In genomic region chr1:183588827-183589226, GRCh38 we compare ENCODE assay signal across 11 cellular contexts. TPM values are rescaled to one million over a fixed set of nuclear protein-coding genes. Genes with fewer than 3 reads are reported as not detected.
DNase-seq lines count a peak whose midpoint lies in the region; ATAC-seq and TF ChIP-seq lines count a peak whose summit lies in the region.
"Had no signal": no experiment of that assay in that cellular context is flagged by ENCODE, and none has a peak within 500 bp of the region (broad histone marks: within the 10 kb centered on the region; RNA-seq: fewer than 3 reads in every experiment).

No MANE protein-coding gene starts in this region.

- H3K4me3 ChIP-seq in mammary epithelial cell (replicated peaks in 1 of 3; ENCODE audit: insufficient read depth in 1 of 3, low read depth in 2 of 3, low read length in 3 of 3) (no peak overlapping the region), liver (ENCODE audit: low read depth in 1 of 3, low read length in 3 of 3) (no peak overlapping the region), thoracic aorta (peak overlapping the region; percentile 44)

- no peaks in the 10 kb centered on the region for H3K9me3 ChIP-seq in mammary epithelial cell (replicated peaks; ENCODE audit: insufficient read depth, low read length)
- no peaks in the 10 kb centered on the region for H3K9me3 ChIP-seq in liver (ENCODE audit: control insufficient read depth in 4 of 4, low read length in 3 of 4)
- H3K9me3 ChIP-seq in thoracic aorta, result no peaks in the 10 kb centered on the region

- H3K9ac ChIP-seq in mammary epithelial cell (ENCODE audit: insufficient read depth, low read length), result no peak overlapping the region
- no peak overlapping the region for H3K9ac ChIP-seq in liver (ENCODE audit: low read depth in 1 of 2, low read length in 2 of 2)

- H3K27me3 Mint-ChIP-seq in MCF 10A (ENCODE audit: insufficient read depth, unreplicated experiment), result no peaks in the 10 kb centered on the region
- H3K27me3 Mint-ChIP-seq in activated B cell treated with CpG ODN at 0.5 μM for 24 hours, result no peaks in the 10 kb centered on the region

- peak overlapping the region; percentile 34 for H2AFZ ChIP-seq in mammary epithelial cell (ENCODE audit: low read depth, low read length)

- ATAC-seq in activated B cell treated with CpG ODN at 0.5 μM for 24 hours (ENCODE audit: low read depth), result no peak
- no peak for ATAC-seq in thoracic aorta (ENCODE audit: insufficient number of reproducible peaks, low FRiP score, low read depth)
- ATAC-seq in GM21825 (IDR thresholded peaks at IDR 0.05; ENCODE audit: unreplicated experiment), result no peak

- H3K4me1 ChIP-seq in mammary epithelial cell (ENCODE audit: insufficient read depth, low read length) (peaks cover 9% of the 10 kb centered on the region), liver (ENCODE audit: control insufficient read depth in 4 of 4, insufficient read depth in 4 of 4, low read length in 3 of 4) (peaks cover 0 to 3% (median 0%) of the 10 kb centered on the region in 4 donors), thoracic aorta (ENCODE audit: control insufficient read depth in 1 of 2, low read depth in 2 of 2) (no peaks in the 10 kb centered on the region)

- dilution Hi-C loops in mammary epithelial cell (cut with HindIII; ENCODE audit: low sequenced_read_pairs), result no loop called here

- H3K9me3 Mint-ChIP-seq in MCF 10A (ENCODE audit: unreplicated experiment) (no peaks in the 10 kb centered on the region), activated B cell treated with CpG ODN at 0.5 μM for 24 hours (peaks cover 3% of the 10 kb centered on the region)

- CTCF ChIA-PET in mammary epithelial cell (lab: Charles Lee; ENCODE audit: low non-redundant PET), result no interaction called here
- CTCF ChIA-PET in MCF 10A (lab: Yijun Ruan, JAX), result interaction anchor here (0.5 to 1.5 kb wide), 7 partner anchors 11 to 270 kb away, joined by 3 to 5 read pairs (median 4); no protein-coding TSS in a partner anchor
- CTCF ChIA-PET in activated B cell treated with CpG ODN at 0.5 μM for 24 hours (lab: Charles Lee), result interaction anchor here (1.0 to 3.2 kb wide), 2 partner anchors 9 to 104 kb away, joined by 5 to 24 read pairs; no protein-coding TSS in a partner anchor

- POLR2A ChIA-PET in MCF 10A (lab: Yijun Ruan, JAX), result interaction anchor here (0.7 to 3.3 kb wide), 2 partner anchors 12 to 21 kb away, joined by 3 to 12 read pairs; no protein-coding TSS in a partner anchor
- POLR2A ChIA-PET in activated B cell treated with CpG ODN at 0.5 μM for 24 hours (lab: Charles Lee), result interaction anchor here (0.9 to 4.2 kb wide), 9 partner anchors 11 to 117 kb away, joined by 3 to 80 read pairs (median 35); partner anchors contain the start of genes ARPC5 and SMG7

- H3K4me1 Mint-ChIP-seq in MCF 10A (ENCODE audit: insufficient read depth, unreplicated experiment), result peaks cover 19% of the 10 kb centered on the region
- H3K4me1 Mint-ChIP-seq in activated B cell treated with CpG ODN at 0.5 μM for 24 hours, result peaks cover 66% of the 10 kb centered on the region

- TF ChIP-seq CTCF in mammary epithelial cell (conservative IDR thresholded peaks at IDR 0.05 in 1 of 2, IDR thresholded peaks at IDR 0.05 in 1 of 2; ENCODE audit: extremely low read depth in 1 of 2, insufficient read depth in 1 of 2, low read depth in 1 of 2, low read length in 2 of 2) (no peak), MCF 10A (IDR thresholded peaks at IDR 0.05; ENCODE audit: unreplicated experiment) (no peak), activated B cell treated with CpG ODN at 0.5 μM for 24 hours (IDR thresholded peaks at IDR 0.05) (no peak), liver (IDR thresholded peaks at IDR 0.05; ENCODE audit: low read depth, low read length, missing input control) (no peak), thoracic aorta (IDR thresholded peaks at IDR 0.05) (no peak)

- no peaks in the 10 kb centered on the region for H3K36me3 Mint-ChIP-seq in MCF 10A (ENCODE audit: insufficient read depth, unreplicated experiment)
- peaks cover 37% of the 10 kb centered on the region for H3K36me3 Mint-ChIP-seq in activated B cell treated with CpG ODN at 0.5 μM for 24 hours (ENCODE audit: low read depth)

- H3K27ac Mint-ChIP-seq in MCF 10A (ENCODE audit: low read depth, unreplicated experiment) (no peak overlapping the region), activated B cell treated with CpG ODN at 0.5 μM for 24 hours (peak overlapping the region; percentile 92)

- BruUV-seq in mammary epithelial cell (replicated peaks; lab: Mats Ljungman, UMichigan) (no TSS peak), MCF 10A (replicated peaks; lab: Mats Ljungman, UMichigan) (no TSS peak)

- no peak for TF ChIP-seq RAD21 in liver (IDR thresholded peaks at IDR 0.05)

- no peak overlapping the region for H3K27ac ChIP-seq in mammary epithelial cell (ENCODE audit: insufficient read depth, low read depth, low read length)
- H3K27ac ChIP-seq in liver (ENCODE audit: low read depth in 1 of 2, low read length in 2 of 2), result peak overlapping the region; percentile 15 to 57
- H3K27ac ChIP-seq in thoracic aorta, result peak overlapping the region in 1 of 2 donors; percentile 5

- H3K27me3 ChIP-seq in mammary epithelial cell (ENCODE audit: insufficient read depth, low read length), result no peaks in the 10 kb centered on the region
- H3K27me3 ChIP-seq in liver (ENCODE audit: control insufficient read depth in 4 of 4, insufficient read depth in 4 of 4, low read length in 3 of 4), result no peaks in the 10 kb centered on the region
- H3K27me3 ChIP-seq in thoracic aorta (replicated peaks; ENCODE audit: insufficient read depth), result no peaks in the 10 kb centered on the region

- in situ Hi-C loops in mammary epithelial cell (cut with MboI; ENCODE audit: low sequenced_read_pairs in 2 of 2), result no loop called here

- DNase-seq in mammary epithelial cell, result no peak
- DNase-seq in MCF 10A (ENCODE audit: unreplicated experiment), result no peak
- no peak for DNase-seq in activated B cell treated with CpG ODN at 0.5 μM for 24 hours
- no peak for DNase-seq in thoracic aorta (ENCODE audit: low spot score)
- no peak for DNase-seq in islet precursor cell
- DNase-seq in NCI-H1417 treated with DMSO at 0.1 percent for 48 hours (lab: John Stamatoyannopoulos, UW), result no peak
- DNase-seq: GDM1, T-helper 9 cell had no signal

- no peaks in the 10 kb centered on the region for H4K20me1 ChIP-seq in mammary epithelial cell (ENCODE audit: insufficient read depth, low read length)

- no peak overlapping the region for H3K4me2 ChIP-seq in mammary epithelial cell (ENCODE audit: insufficient read depth, low read depth, low read length)

- no peaks in the 10 kb centered on the region for H3K79me2 ChIP-seq in mammary epithelial cell (ENCODE audit: insufficient read depth, low read length)

- H3K36me3 ChIP-seq in mammary epithelial cell (ENCODE audit: insufficient read depth, low read length), result no peaks in the 10 kb centered on the region
- no peaks in the 10 kb centered on the region for H3K36me3 ChIP-seq in liver (ENCODE audit: control insufficient read depth in 4 of 4, insufficient read depth in 3 of 4, low read depth in 1 of 4, low read length in 3 of 4)
- H3K36me3 ChIP-seq in thoracic aorta, result no peaks in the 10 kb centered on the region

- intact Hi-C loops in mammary epithelial cell (cut with micrococcal nuclease) (no loop called here), MCF 10A (cut with micrococcal nuclease) (no loop called here), activated B cell treated with CpG ODN at 0.5 μM for 24 hours (cut with micrococcal nuclease) (no loop called here)

- H3K4me3 Mint-ChIP-seq in MCF 10A (ENCODE audit: unreplicated experiment) (no peak overlapping the region), activated B cell treated with CpG ODN at 0.5 μM for 24 hours (peak overlapping the region; percentile 88)

TF ChIP-seq in liver, 16 proteins besides CTCF, POLR2A, EP300 and RAD21 (continues in another document):
- TF ChIP-seq REST (IDR thresholded peaks at IDR 0.05) (no peak), JUND (IDR thresholded peaks at IDR 0.05) (no peak), RXRA (IDR thresholded peaks at IDR 0.05) (no peak), GABPA (IDR thresholded peaks at IDR 0.05 in 1 of 2, conservative IDR thresholded peaks at IDR 0.05 in 1 of 2) (no peak), YY1 (IDR thresholded peaks at IDR 0.05) (no peak)

RNA-seq across cellular contexts. Expression of gene NCF2, which starts 1.4 kb away (rescaled TPM):
- total RNA-seq in mammary epithelial cell, result 1 to 10 TPM in 1 of 2 donors, under 1 TPM in 1; under 0.01 to 8.5 TPM
- 3.4 TPM for polyA plus RNA-seq in mammary epithelial cell
- polyA minus RNA-seq in mammary epithelial cell, result not detected
- total RNA-seq in MCF 10A (2022), result 4.9 and 8.7 TPM in 2 replicates
- 101 TPM in 2 replicates for total RNA-seq in activated B cell treated with CpG ODN at 0.5 μM for 24 hours
- 10 to 100 TPM; 11.5 to 15.1 TPM for total RNA-seq in liver
- polyA plus RNA-seq in liver, result 1 to 10 TPM; 1.2 to 3.4 TPM
- total RNA-seq in thoracic aorta, result 10 to 100 TPM; 21.7 to 22.2 TPM
- polyA plus RNA-seq: neural cell had no signal

RNA-seq across cellular contexts. Expression of gene ARPC5, which starts 46.8 kb away (rescaled TPM):
- total RNA-seq in mammary epithelial cell (100 to 1,000 TPM; 162 to 186 TPM), MCF 10A (2022) (195 and 240 TPM in 2 replicates), activated B cell treated with CpG ODN at 0.5 μM for 24 hours (193 and 224 TPM in 2 replicates), liver (10 to 100 TPM; 34.9 to 60.1 TPM), thoracic aorta (100 to 1,000 TPM; 102 to 108 TPM)
- polyA plus RNA-seq in mammary epithelial cell (125 TPM), liver (10 to 100 TPM; 48.5 to 67.0 TPM)
- polyA minus RNA-seq in mammary epithelial cell, result 125 TPM
